ENCODE assay signal across 26 cellular contexts in the genomic region with DNA sequence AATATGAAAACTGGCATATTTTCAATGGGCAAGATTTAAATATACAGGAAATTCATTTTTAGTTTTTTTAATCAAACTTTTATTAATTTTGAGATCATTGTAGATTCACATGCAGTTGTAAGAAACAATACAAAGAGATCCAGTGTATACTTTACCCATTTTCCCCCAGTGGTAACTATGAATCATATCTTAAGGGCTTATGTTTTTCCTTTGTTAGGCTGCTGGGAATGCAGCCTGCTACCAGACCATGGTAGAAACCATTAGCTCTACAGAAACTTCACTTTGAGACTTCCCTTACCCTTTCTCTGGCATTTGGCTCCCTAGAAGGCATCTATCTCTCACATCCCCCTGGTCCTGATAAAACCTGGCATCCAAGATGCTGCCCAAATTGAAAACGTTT.
DNase-seq lines count a peak whose midpoint lies in the region; ATAC-seq and TF ChIP-seq lines count a peak whose summit lies in the region.
"Had no signal": no experiment of that assay in that cellular context is flagged by ENCODE, and none has a peak within 500 bp of the region (broad histone marks: within the 10 kb centered on the region; RNA-seq: fewer than 3 reads in every experiment).

No MANE protein-coding gene starts in this region.

- H3K27me3 ChIP-seq in GM23248 (replicated peaks; ENCODE audit: insufficient read depth), result no peaks in the 10 kb centered on the region
- H3K27me3 ChIP-seq: BE2C, esophagus muscularis mucosa, neutrophil, SJCRH30 had no signal

- H3K27ac ChIP-seq in GM23248 (peak overlapping the region; percentile 72; the same call in 1 of the 2 replicates), substantia nigra (ENCODE audit: low read depth, low read length, poor library complexity, severe bottlenecking) (no peak overlapping the region)
- H3K27ac ChIP-seq: esophagus muscularis mucosa, neutrophil, PC-9 had no signal

- H3K4me3 Mint-ChIP-seq in osteocyte (ENCODE audit: unreplicated experiment), result no peak overlapping the region
- H3K4me3 Mint-ChIP-seq: activated CD4-positive, alpha-beta memory T cell treated with anti-CD3 and anti-CD28 coated beads for 36 hours had no signal

- no peak overlapping the region for H2AFZ ChIP-seq in GM23248
- H2AFZ ChIP-seq: PC-9 had no signal

- H3K27ac Mint-ChIP-seq in osteocyte (ENCODE audit: unreplicated experiment), result peak overlapping the region; percentile 92
- H3K27ac Mint-ChIP-seq: activated CD4-positive, alpha-beta memory T cell treated with anti-CD3 and anti-CD28 coated beads for 36 hours had no signal

- no peaks in the 10 kb centered on the region for H4K20me1 ChIP-seq in GM23248 (ENCODE audit: insufficient read depth)

- H3K36me3 Mint-ChIP-seq in osteocyte (ENCODE audit: unreplicated experiment), result no peaks in the 10 kb centered on the region
- H3K36me3 Mint-ChIP-seq: activated CD4-positive, alpha-beta memory T cell treated with anti-CD3 and anti-CD28 coated beads for 36 hours had no signal

- peaks cover 35% of the 10 kb centered on the region for H3K4me1 ChIP-seq in GM23248 (ENCODE audit: insufficient read depth)
- H3K4me1 ChIP-seq: adrenal gland, BE2C, esophagus muscularis mucosa had no signal

- H3K36me3 ChIP-seq in GM23248 (ENCODE audit: low read depth), result no peaks in the 10 kb centered on the region
- H3K36me3 ChIP-seq: adrenal gland, BE2C, esophagus muscularis mucosa, neutrophil, SJCRH30 had no signal

- 83 to 87% methylated on average over 1 of the region's 1 CpG for WGBS in GM23248 (ENCODE audit: low coverage in 1 of 2, low lambda C conversion rate in 2 of 2, missing lambda C conversion rate in 2 of 2), 2 experiments

- H3K9me3 ChIP-seq in GM23248 (ENCODE audit: low read depth), result no peaks in the 10 kb centered on the region
- H3K9me3 ChIP-seq: adrenal gland, BE2C, esophagus muscularis mucosa, neutrophil, SJCRH30 had no signal

- peaks cover 36% of the 10 kb centered on the region for H3K4me1 Mint-ChIP-seq in osteocyte (ENCODE audit: unreplicated experiment)

- no peak overlapping the region for H3K9ac ChIP-seq in GM23248

- no peak overlapping the region for H3K4me3 ChIP-seq in GM23248
- H3K4me3 ChIP-seq: adrenal gland, esophagus muscularis mucosa, GM12878, lung, PC-9, SJCRH30 had no signal

- peaks cover 23% of the 10 kb centered on the region for H3F3A ChIP-seq in GM23248 (ENCODE audit: insufficient read depth)

- peak; percentile 51 for DNase-seq in GM23248
- DNase-seq in fibroblast of gingiva (ENCODE audit: low read depth), result peak; percentile 10
- no peak for DNase-seq in osteocyte (ENCODE audit: extremely low spot score, unreplicated experiment)
- no peak for DNase-seq in substantia nigra (lab: John Stamatoyannopoulos, UW)
- DNase-seq in left lobe of liver (ENCODE audit: low spot score), result no peak
- DNase-seq in inferior parietal cortex (ENCODE audit: extremely low spot score), result no peak
- DNase-seq: activated CD4-positive, alpha-beta memory T cell treated with anti-CD3 and anti-CD28 coated beads for 36 hours; activated gamma-delta T cell; adrenal gland; BE2C; effector CD4-positive, alpha-beta T cell; GF-D8; KG1; MV-4-11; NCI-H1694; NCI-H446; PC-9; SJCRH30; stimulated activated CD4-positive, alpha-beta T cell treated with anti-CD3 and anti-CD28 coated beads, Interleukin-12 subunit alpha, Interleukin-12 subunit beta, amount 100 ng/mL, for 4 hours; T-helper 2 cell had no signal

- peaks cover 3% of the 10 kb centered on the region for H3K9me3 Mint-ChIP-seq in osteocyte (ENCODE audit: unreplicated experiment)
- H3K9me3 Mint-ChIP-seq: activated CD4-positive, alpha-beta memory T cell treated with anti-CD3 and anti-CD28 coated beads for 36 hours had no signal

- ATAC-seq in SK-N-SH treated with all-trans-retinoic acid at 6 μM for 48 hours, result peak; percentile 55
- ATAC-seq in HG02981 (IDR thresholded peaks at IDR 0.05; ENCODE audit: unreplicated experiment), result no peak
- ATAC-seq in left lobe of liver, result no peak
- ATAC-seq: GM12878 had no signal

- in situ Hi-C loops in GM23248 (cut with MboI), result no loop called here

- no peaks in the 10 kb centered on the region for H3K79me2 ChIP-seq in GM23248 (ENCODE audit: insufficient read depth)

- no peak for TF ChIP-seq CTCF in osteocyte (IDR thresholded peaks at IDR 0.05)

- H3K27me3 Mint-ChIP-seq in osteocyte (ENCODE audit: unreplicated experiment), result no peaks in the 10 kb centered on the region
- H3K27me3 Mint-ChIP-seq: activated CD4-positive, alpha-beta memory T cell treated with anti-CD3 and anti-CD28 coated beads for 36 hours had no signal

- H3K9me2 ChIP-seq in GM23248 (ENCODE audit: insufficient read depth), result no peaks in the 10 kb centered on the region

- H3K4me2 ChIP-seq in GM23248 (ENCODE audit: unreplicated experiment), result no peak overlapping the region
- H3K4me2 ChIP-seq: PC-9 had no signal

TF ChIP-seq in SK-N-SH treated with all-trans-retinoic acid at 6 μM for 48 hours, 23 proteins besides CTCF, POLR2A, EP300 and RAD21:
- TF ChIP-seq ZNF8 (CRISPR knock-in tag; IDR thresholded peaks at IDR 0.05), result no peak
- TF ChIP-seq TOX (CRISPR knock-in tag; IDR thresholded peaks at IDR 0.05; ENCODE audit: borderline replicate concordance), result no peak
- no peak for TF ChIP-seq CSDC2 (CRISPR knock-in tag; IDR thresholded peaks at IDR 0.05)
- TF ChIP-seq ZNF565 (CRISPR knock-in tag; conservative IDR thresholded peaks at IDR 0.05; ENCODE audit: low read depth), result no peak
- TF ChIP-seq SNAI2 (CRISPR knock-in tag; IDR thresholded peaks at IDR 0.05), result no peak
- TF ChIP-seq, protein P1, sequence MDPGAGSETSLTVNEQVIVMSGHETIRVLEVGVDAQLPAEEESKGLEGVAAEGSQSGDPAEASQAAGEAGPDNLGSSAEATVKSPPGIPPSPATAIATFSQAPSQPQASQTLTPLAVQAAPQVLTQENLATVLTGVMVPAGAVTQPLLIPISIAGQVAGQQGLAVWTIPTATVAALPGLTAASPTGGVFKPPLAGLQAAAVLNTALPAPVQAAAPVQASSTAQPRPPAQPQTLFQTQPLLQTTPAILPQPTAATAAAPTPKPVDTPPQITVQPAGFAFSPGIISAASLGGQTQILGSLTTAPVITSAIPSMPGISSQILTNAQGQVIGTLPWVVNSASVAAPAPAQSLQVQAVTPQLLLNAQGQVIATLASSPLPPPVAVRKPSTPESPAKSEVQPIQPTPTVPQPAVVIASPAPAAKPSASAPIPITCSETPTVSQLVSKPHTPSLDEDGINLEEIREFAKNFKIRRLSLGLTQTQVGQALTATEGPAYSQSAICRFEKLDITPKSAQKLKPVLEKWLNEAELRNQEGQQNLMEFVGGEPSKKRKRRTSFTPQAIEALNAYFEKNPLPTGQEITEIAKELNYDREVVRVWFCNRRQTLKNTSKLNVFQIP (CRISPR knock-in tag; IDR thresholded peaks at IDR 0.05; ENCODE audit: borderline replicate concordance, low read depth), result no peak
- TF ChIP-seq, protein P2, sequence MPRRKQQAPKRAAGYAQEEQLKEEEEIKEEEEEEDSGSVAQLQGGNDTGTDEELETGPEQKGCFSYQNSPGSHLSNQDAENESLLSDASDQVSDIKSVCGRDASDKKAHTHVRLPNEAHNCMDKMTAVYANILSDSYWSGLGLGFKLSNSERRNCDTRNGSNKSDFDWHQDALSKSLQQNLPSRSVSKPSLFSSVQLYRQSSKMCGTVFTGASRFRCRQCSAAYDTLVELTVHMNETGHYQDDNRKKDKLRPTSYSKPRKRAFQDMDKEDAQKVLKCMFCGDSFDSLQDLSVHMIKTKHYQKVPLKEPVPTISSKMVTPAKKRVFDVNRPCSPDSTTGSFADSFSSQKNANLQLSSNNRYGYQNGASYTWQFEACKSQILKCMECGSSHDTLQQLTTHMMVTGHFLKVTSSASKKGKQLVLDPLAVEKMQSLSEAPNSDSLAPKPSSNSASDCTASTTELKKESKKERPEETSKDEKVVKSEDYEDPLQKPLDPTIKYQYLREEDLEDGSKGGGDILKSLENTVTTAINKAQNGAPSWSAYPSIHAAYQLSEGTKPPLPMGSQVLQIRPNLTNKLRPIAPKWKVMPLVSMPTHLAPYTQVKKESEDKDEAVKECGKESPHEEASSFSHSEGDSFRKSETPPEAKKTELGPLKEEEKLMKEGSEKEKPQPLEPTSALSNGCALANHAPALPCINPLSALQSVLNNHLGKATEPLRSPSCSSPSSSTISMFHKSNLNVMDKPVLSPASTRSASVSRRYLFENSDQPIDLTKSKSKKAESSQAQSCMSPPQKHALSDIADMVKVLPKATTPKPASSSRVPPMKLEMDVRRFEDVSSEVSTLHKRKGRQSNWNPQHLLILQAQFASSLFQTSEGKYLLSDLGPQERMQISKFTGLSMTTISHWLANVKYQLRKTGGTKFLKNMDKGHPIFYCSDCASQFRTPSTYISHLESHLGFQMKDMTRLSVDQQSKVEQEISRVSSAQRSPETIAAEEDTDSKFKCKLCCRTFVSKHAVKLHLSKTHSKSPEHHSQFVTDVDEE (CRISPR knock-in tag; IDR thresholded peaks at IDR 0.05), result no peak
- no peak for TF ChIP-seq ZFP3 (CRISPR knock-in tag; IDR thresholded peaks at IDR 0.05)
- TF ChIP-seq, protein P3, sequence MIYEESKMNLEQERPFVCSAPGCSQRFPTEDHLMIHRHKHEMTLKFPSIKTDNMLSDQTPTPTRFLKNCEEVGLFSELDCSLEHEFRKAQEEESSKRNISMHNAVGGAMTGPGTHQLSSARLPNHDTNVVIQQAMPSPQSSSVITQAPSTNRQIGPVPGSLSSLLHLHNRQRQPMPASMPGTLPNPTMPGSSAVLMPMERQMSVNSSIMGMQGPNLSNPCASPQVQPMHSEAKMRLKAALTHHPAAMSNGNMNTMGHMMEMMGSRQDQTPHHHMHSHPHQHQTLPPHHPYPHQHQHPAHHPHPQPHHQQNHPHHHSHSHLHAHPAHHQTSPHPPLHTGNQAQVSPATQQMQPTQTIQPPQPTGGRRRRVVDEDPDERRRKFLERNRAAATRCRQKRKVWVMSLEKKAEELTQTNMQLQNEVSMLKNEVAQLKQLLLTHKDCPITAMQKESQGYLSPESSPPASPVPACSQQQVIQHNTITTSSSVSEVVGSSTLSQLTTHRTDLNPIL (CRISPR knock-in tag; IDR thresholded peaks at IDR 0.05; ENCODE audit: low read depth), result no peak
- no peak for TF ChIP-seq ARNTL (CRISPR knock-in tag; IDR thresholded peaks at IDR 0.05; ENCODE audit: borderline replicate concordance, low read depth)

Comparison
In these comparisons a context has a peak if more than half of its experiments do, and no peak if none do; other contexts are left out.
1. DNase-seq: peak in GM23248 (single experiment) and fibroblast of gingiva (single experiment); none in osteocyte (single experiment), substantia nigra (0 of 49), left lobe of liver (single experiment) and inferior parietal cortex (single experiment).